Comparison of ENCODE assay signal across 8 cellular contexts in the genomic region with DNA sequence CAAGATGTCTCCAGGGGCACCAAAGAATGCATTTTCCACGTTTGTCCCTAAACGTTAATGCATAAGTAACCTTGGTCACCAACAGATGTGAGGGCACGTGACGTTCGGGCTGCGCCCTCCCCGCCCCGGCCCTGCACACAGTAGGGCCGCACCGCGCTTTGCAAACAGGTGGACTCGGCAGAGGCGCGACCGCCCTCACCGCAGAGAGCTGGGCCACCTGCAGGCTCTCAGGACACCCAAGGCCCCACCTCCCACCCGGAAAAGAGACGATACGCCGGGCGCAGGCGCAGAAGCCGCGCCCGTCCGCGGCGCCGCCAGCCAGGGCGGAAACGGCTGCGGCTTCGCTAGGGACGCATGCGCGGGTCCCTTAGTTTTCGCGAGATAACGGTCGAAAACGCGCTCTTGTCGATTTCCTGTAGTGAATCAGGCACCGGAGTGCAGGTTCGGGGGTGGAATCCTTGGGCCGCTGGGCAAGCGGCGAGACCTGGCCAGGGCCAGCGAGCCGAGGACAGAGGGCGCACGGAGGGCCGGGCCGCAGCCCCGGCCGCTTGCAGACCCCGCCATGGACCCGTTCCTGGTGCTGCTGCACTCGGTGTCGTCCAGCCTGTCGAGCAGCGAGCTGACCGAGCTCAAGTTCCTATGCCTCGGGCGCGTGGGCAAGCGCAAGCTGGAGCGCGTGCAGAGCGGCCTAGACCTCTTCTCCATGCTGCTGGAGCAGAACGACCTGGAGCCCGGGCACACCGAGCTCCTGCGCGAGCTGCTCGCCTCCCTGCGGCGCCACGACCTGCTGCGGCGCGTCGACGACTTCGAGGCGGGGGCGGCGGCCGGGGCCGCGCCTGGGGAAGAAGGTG. TPM values are rescaled to one million over a fixed set of nuclear protein-coding genes. Genes with fewer than 3 reads are reported as not detected.
DNase-seq lines count a peak whose midpoint lies in the region; ATAC-seq and TF ChIP-seq lines count a peak whose summit lies in the region.

A gene with protein sequence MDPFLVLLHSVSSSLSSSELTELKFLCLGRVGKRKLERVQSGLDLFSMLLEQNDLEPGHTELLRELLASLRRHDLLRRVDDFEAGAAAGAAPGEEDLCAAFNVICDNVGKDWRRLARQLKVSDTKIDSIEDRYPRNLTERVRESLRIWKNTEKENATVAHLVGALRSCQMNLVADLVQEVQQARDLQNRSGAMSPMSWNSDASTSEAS (plus strand): TSS at position 399 of the 851 bp plus-strand sequence. CDS start 164 bp downstream, at position 563.

- H3K27ac Mint-ChIP-seq in chondrocyte (ENCODE audit: unreplicated experiment), result peak within 1 kb of the TSS; percentile 96

- H3K9me3 Mint-ChIP-seq in chondrocyte (ENCODE audit: low read depth), result no peaks in the 10 kb centered on the region

- TF ChIP-seq CTCF in chondrocyte (IDR thresholded peaks at IDR 0.05), result no peak

- H3K36me3 Mint-ChIP-seq in chondrocyte (ENCODE audit: low read depth), result peaks cover 7% of the 10 kb centered on the region

- peaks cover 7% of the 10 kb centered on the region for H3K27me3 Mint-ChIP-seq in chondrocyte (ENCODE audit: low read depth)

- H3K4me1 Mint-ChIP-seq in chondrocyte (ENCODE audit: low read depth), result peaks cover 33% of the 10 kb centered on the region

- peak within 1 kb of the TSS; percentile 88 for H3K4me3 Mint-ChIP-seq in chondrocyte (ENCODE audit: unreplicated experiment)

- ATAC-seq in GM18907 (IDR thresholded peaks at IDR 0.05; ENCODE audit: unreplicated experiment) (peak; percentile 71), HG03175 (IDR thresholded peaks at IDR 0.05; ENCODE audit: unreplicated experiment) (peak; percentile 82)

- peak; percentile 97 for DNase-seq in AG08395 (ENCODE audit: low spot score)
- peak; percentile 87 for DNase-seq in NCI-H460 (ENCODE audit: extremely low read depth, low read depth)
- DNase-seq in activated CD4-positive, alpha-beta T cell treated with anti-CD3 and anti-CD28 coated beads for 24 hours (ENCODE audit: low read depth in 2 of 2), result peak; percentile 80 to 83
- peak; percentile 92 for DNase-seq in chondrocyte (ENCODE audit: low spot score)
- peak; percentile 96 for DNase-seq in kidney tubule cell (ENCODE audit: low spot score)
- peak; percentile 76 to 79 for DNase-seq in stimulated activated CD4-positive, alpha-beta T cell treated with anti-CD3 and anti-CD28 coated beads, Interleukin-1b, Interleukin-23, amount 100 ng/mL, for 1 hour (ENCODE audit: low read depth in 2 of 2)

RNA-seq across cellular contexts. Expression of the gene that starts here (rescaled TPM):
- 21.4 and 22.3 TPM in 2 replicates for total RNA-seq in NCI-H460 (2014; rRNA removed; shearing (Covaris generic))
- polyA plus RNA-seq in NCI-H460 (2014; cell fraction: nucleus; rRNA removed), result 26.0 and 29.5 TPM in 2 replicates
- 23.2 to 26.8 TPM (median 26.2 TPM) in 3 replicates for total RNA-seq in chondrocyte

Comparison
In these comparisons a context has a peak if more than half of its experiments do, and no peak if none do; other contexts are left out.
1. Peak in every context shown above with its lines: DNase-seq and ATAC-seq.